9 cellular contexts compared by ENCODE assay signal in the genomic region with DNA sequence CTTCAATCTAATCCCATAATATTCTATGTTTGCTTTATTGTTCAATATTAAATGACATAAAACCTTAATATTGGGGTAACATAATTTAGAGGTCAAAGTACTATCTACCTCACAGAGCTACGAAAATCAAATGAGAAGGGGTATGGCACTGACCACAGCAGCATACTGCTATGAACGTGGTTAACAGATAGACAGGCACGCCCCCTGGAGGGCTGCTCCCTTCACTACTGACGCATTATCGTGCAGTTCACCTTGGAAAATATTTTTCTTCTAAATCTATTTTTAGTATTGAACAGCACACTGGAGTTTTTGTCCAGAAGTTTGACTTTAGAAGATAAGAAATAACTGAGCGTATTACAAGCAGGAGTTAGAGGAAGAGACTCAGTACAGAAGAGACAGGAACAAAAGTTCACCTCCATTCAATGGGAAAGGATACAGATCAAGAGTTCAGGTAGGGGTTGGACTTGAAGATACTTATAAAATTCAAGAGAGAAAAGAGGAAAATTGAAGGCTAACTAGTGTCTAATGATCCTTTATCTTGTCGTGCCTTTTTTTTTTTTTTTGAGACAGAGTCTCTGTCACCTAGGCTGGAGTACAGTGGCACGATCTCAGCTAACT. TPM values are rescaled to one million over a fixed set of nuclear protein-coding genes. Genes with fewer than 3 reads are reported as not detected.
A peak's percentile ranks its signal among the peaks of the same experiment; 100 is the strongest.
DNase-seq lines count a peak whose midpoint lies in the region; ATAC-seq and TF ChIP-seq lines count a peak whose summit lies in the region.
"Had no signal": no experiment of that assay in that cellular context is flagged by ENCODE, and none has a peak within 500 bp of the region (broad histone marks: within the 10 kb centered on the region; RNA-seq: fewer than 3 reads in every experiment).

No MANE protein-coding gene starts in this region.

- H3K36me3 Mint-ChIP-seq in CD14-positive monocyte: no peaks in the 10 kb centered on the region
- peaks cover 14% of the 10 kb centered on the region for H3K36me3 Mint-ChIP-seq in activated naive CD4-positive, alpha-beta T cell treated with anti-CD3 and anti-CD28 coated beads for 36 hours (ENCODE audit: low read depth)

- H3K9me3 Mint-ChIP-seq in CD14-positive monocyte: no peaks in the 10 kb centered on the region
- H3K9me3 Mint-ChIP-seq in activated naive CD4-positive, alpha-beta T cell treated with anti-CD3 and anti-CD28 coated beads for 36 hours: no peaks in the 10 kb centered on the region
- H3K9me3 Mint-ChIP-seq: T-cell had no signal

- 20 to 22% methylated on average over 8 of the region's 8 CpGs for WGBS in heart right ventricle, 2 donors

- peaks cover 0 to 5% (median 0%) of the 10 kb centered on the region in 9 donors for H3K4me1 ChIP-seq in heart right ventricle

- CTCF ChIA-PET in activated naive CD4-positive, alpha-beta T cell treated with anti-CD3 and anti-CD28 coated beads for 36 hours (lab: Charles Lee): interaction anchor here (0.6 to 0.7 kb wide), 2 partner anchors 306 to 324 kb away, joined by 3 to 4 read pairs; no protein-coding TSS in a partner anchor

- no peaks in the 10 kb centered on the region for H3K9me3 ChIP-seq in heart right ventricle

- no peak overlapping the region for H3K27ac ChIP-seq in heart right ventricle

- peak; percentile 98 for ATAC-seq in GM18868 (IDR thresholded peaks at IDR 0.05; ENCODE audit: unreplicated experiment)
- peak; percentile 96 for ATAC-seq in HG03039 (IDR thresholded peaks at IDR 0.05; ENCODE audit: unreplicated experiment)
- ATAC-seq in heart right ventricle: peak in 6 of 8 donors; percentile 25 to 88 (median 81)
- peak; percentile 78 for ATAC-seq in sciatic nerve
- ATAC-seq: T-cell had no signal

- intact Hi-C loops in CD14-positive monocyte (cut with micrococcal nuclease) (no loop called here), heart right ventricle (cut with DNase I) (loop anchor here in 6 of 10 donors (2.0 to 10.0 kb wide), 6 partner anchors 372 to 799 kb away; a partner anchor contains a TSS), sciatic nerve (cut with DNase I) (loop anchor here (10.0 kb wide), 1 partner anchor 369 kb away; no protein-coding TSS in a partner anchor)
- intact Hi-C loops in activated naive CD4-positive, alpha-beta T cell treated with anti-CD3 and anti-CD28 coated beads for 36 hours (cut with micrococcal nuclease): loop anchor here (1.0 to 5.0 kb wide), 3 partner anchors 372 to 722 kb away; no protein-coding TSS in a partner anchor

- no peak overlapping the region for H3K4me3 Mint-ChIP-seq in CD14-positive monocyte
- no peak overlapping the region for H3K4me3 Mint-ChIP-seq in activated naive CD4-positive, alpha-beta T cell treated with anti-CD3 and anti-CD28 coated beads for 36 hours
- H3K4me3 Mint-ChIP-seq: T-cell had no signal

- TF ChIP-seq CTCF in CD14-positive monocyte (IDR thresholded peaks at IDR 0.05) (peak; percentile 63), heart right ventricle (IDR thresholded peaks at IDR 0.05) (peak; percentile 40 to 82 (median 73))

- DNase-seq in CD14-positive monocyte (ENCODE audit: low spot score) (no peak), NCI-H69 (lab: John Stamatoyannopoulos, UW) (peak; percentile 21), heart right ventricle (peak; percentile 41 to 64), sciatic nerve (ENCODE audit: low spot score) (peak; percentile 75), cerebellar nuclear complex (lab: John Stamatoyannopoulos, UW) (no peak)
- DNase-seq in activated naive CD4-positive, alpha-beta T cell treated with anti-CD3 and anti-CD28 coated beads for 36 hours: peak; percentile 60

- no peak overlapping the region for H3K4me3 ChIP-seq in heart right ventricle

- no peaks in the 10 kb centered on the region for H3K27me3 ChIP-seq in heart right ventricle

- no peak overlapping the region for H3K27ac Mint-ChIP-seq in CD14-positive monocyte
- H3K27ac Mint-ChIP-seq in activated naive CD4-positive, alpha-beta T cell treated with anti-CD3 and anti-CD28 coated beads for 36 hours: no peak overlapping the region

- H3K27me3 Mint-ChIP-seq in CD14-positive monocyte (ENCODE audit: low read depth in 3 of 3): no peaks in the 10 kb centered on the region
- H3K27me3 Mint-ChIP-seq in activated naive CD4-positive, alpha-beta T cell treated with anti-CD3 and anti-CD28 coated beads for 36 hours (ENCODE audit: low read depth): no peaks in the 10 kb centered on the region
- H3K27me3 Mint-ChIP-seq: T-cell had no signal

- no peaks in the 10 kb centered on the region for H3K4me1 Mint-ChIP-seq in CD14-positive monocyte
- no peaks in the 10 kb centered on the region for H3K4me1 Mint-ChIP-seq in activated naive CD4-positive, alpha-beta T cell treated with anti-CD3 and anti-CD28 coated beads for 36 hours (ENCODE audit: low read depth)
- H3K4me1 Mint-ChIP-seq: T-cell had no signal

- H3K36me3 ChIP-seq in heart right ventricle: peaks cover 0 to 35% (median 0%) of the 10 kb centered on the region in 9 donors

RNA-seq across cellular contexts. Expression of a gene that starts 22.7 kb away (rescaled TPM):
- polyA plus RNA-seq in CD14-positive monocyte (not detected), heart right ventricle (10 to 100 TPM in 1 of 2 donors, 1 to 10 TPM in 1; 1.8 to 15.2 TPM)
- 1 to 10 TPM; 5.3 to 6.2 TPM for total RNA-seq in activated naive CD4-positive, alpha-beta T cell treated with anti-CD3 and anti-CD28 coated beads for 36 hours
- total RNA-seq in heart right ventricle (10 to 100 TPM in 4 of 10 donors, 1 to 10 TPM in 6; 6.7 to 10.7 (median 9.7) TPM), sciatic nerve (15.2 TPM)

Comparison
In these comparisons a context has a peak if more than half of its experiments do, and no peak if none do; other contexts are left out.
1. DNase-seq: peak in NCI-H69 (single experiment), activated naive CD4-positive, alpha-beta T cell treated with anti-CD3 and anti-CD28 coated beads for 36 hours (single experiment), heart right ventricle (2 of 2) and sciatic nerve (single experiment); none in CD14-positive monocyte (single experiment) and cerebellar nuclear complex (0 of 2).
2. intact Hi-C loops: an anchor here in activated naive CD4-positive, alpha-beta T cell treated with anti-CD3 and anti-CD28 coated beads for 36 hours (1.0 to 5.0 kb wide), heart right ventricle (2.0 to 10.0 kb wide) and sciatic nerve (10.0 kb wide); none called in CD14-positive monocyte.
3. Peak in every context shown above with its lines, with median percentiles within 50 percentile points of each other: ATAC-seq.